In genomic region chr15:88638626-88639372, GRCh38 we compare ENCODE assay signal across 1 cellular context.
A peak's percentile ranks its signal among the peaks of the same experiment; 100 is the strongest.
TF ChIP-seq lines count a peak whose summit lies in the region.

ISG20 (plus strand) TSS chr15:88639016; CDS start chr15:88639367, 351 bp downstream.

TF ChIP-seq in HEK293, 187 proteins besides CTCF, POLR2A, EP300 and RAD21 (continued from another document and continues in another):
- no peak for TF ChIP-seq ZNF157 (tag by site-specific recombination; IDR thresholded peaks at IDR 0.05)
- TF ChIP-seq ZNF549 (tag by site-specific recombination; IDR thresholded peaks at IDR 0.05): no peak
- TF ChIP-seq ZSCAN30 (tag by site-specific recombination; IDR thresholded peaks at IDR 0.05): peak; percentile 77; the same call in 1 of the 2 replicates
- TF ChIP-seq, protein P1, sequence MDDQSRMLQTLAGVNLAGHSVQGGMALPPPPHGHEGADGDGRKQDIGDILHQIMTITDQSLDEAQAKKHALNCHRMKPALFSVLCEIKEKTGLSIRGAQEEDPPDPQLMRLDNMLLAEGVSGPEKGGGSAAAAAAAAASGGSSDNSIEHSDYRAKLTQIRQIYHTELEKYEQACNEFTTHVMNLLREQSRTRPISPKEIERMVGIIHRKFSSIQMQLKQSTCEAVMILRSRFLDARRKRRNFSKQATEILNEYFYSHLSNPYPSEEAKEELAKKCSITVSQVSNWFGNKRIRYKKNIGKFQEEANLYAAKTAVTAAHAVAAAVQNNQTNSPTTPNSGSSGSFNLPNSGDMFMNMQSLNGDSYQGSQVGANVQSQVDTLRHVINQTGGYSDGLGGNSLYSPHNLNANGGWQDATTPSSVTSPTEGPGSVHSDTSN (CRISPR knock-in tag; IDR thresholded peaks at IDR 0.05): 0 out of 2 replicates have a peak, but pooled peaks have one; percentile 32
- no peak for TF ChIP-seq ZSCAN16 (tag by site-specific recombination; IDR thresholded peaks at IDR 0.05)
- TF ChIP-seq OVOL3 (tag by site-specific recombination; IDR thresholded peaks at IDR 0.05): no peak
- no peak for TF ChIP-seq ZNF155 (tag by site-specific recombination; IDR thresholded peaks at IDR 0.05)
- TF ChIP-seq ZNF621 (tag by site-specific recombination; IDR thresholded peaks at IDR 0.05): no peak
- TF ChIP-seq ZNF311 (tag by site-specific recombination; IDR thresholded peaks at IDR 0.05; ENCODE audit: borderline replicate concordance): no peak
- TF ChIP-seq, protein P2, sequence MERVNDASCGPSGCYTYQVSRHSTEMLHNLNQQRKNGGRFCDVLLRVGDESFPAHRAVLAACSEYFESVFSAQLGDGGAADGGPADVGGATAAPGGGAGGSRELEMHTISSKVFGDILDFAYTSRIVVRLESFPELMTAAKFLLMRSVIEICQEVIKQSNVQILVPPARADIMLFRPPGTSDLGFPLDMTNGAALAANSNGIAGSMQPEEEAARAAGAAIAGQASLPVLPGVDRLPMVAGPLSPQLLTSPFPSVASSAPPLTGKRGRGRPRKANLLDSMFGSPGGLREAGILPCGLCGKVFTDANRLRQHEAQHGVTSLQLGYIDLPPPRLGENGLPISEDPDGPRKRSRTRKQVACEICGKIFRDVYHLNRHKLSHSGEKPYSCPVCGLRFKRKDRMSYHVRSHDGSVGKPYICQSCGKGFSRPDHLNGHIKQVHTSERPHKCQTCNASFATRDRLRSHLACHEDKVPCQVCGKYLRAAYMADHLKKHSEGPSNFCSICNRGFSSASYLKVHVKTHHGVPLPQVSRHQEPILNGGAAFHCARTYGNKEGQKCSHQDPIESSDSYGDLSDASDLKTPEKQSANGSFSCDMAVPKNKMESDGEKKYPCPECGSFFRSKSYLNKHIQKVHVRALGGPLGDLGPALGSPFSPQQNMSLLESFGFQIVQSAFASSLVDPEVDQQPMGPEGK (tag by site-specific recombination; IDR thresholded peaks at IDR 0.05): peak; percentile 96
- no peak for TF ChIP-seq ZNF776 (tag by site-specific recombination; IDR thresholded peaks at IDR 0.05; ENCODE audit: borderline replicate concordance)
- TF ChIP-seq ZNF658 (tag by site-specific recombination; IDR thresholded peaks at IDR 0.05): no peak
- no peak for TF ChIP-seq ZNF146 (tag by site-specific recombination; IDR thresholded peaks at IDR 0.05)
- TF ChIP-seq ZNF768 (tag by site-specific recombination; IDR thresholded peaks at IDR 0.05): no peak
- TF ChIP-seq ZNF174 (tag by site-specific recombination; IDR thresholded peaks at IDR 0.05): no peak
- TF ChIP-seq HOXD13 (CRISPR knock-in tag; IDR thresholded peaks at IDR 0.05; ENCODE audit: borderline replicate concordance): no peak
- TF ChIP-seq ELK4 (IDR thresholded peaks at IDR 0.05; ENCODE audit: borderline replicate concordance, low read depth, low read length): no peak
- TF ChIP-seq ZNF654 (tag by site-specific recombination; IDR thresholded peaks at IDR 0.05; ENCODE audit: low read depth): no peak
- no peak for TF ChIP-seq ZNF521 (tag by site-specific recombination; IDR thresholded peaks at IDR 0.05)
- TF ChIP-seq SP7 (tag by site-specific recombination; IDR thresholded peaks at IDR 0.05): peak; percentile 93
- no peak for TF ChIP-seq ZNF132 (tag by site-specific recombination; IDR thresholded peaks at IDR 0.05; ENCODE audit: borderline replicate concordance)
- no peak for TF ChIP-seq PRDM2 (tag by site-specific recombination; IDR thresholded peaks at IDR 0.05; ENCODE audit: borderline replicate concordance)
- peak; percentile 95 for TF ChIP-seq ZBTB8A (tag by site-specific recombination; IDR thresholded peaks at IDR 0.05)
- TF ChIP-seq OSR2 (tag by site-specific recombination; IDR thresholded peaks at IDR 0.05): peak; percentile 100
- no peak for TF ChIP-seq BCL11A (tag by site-specific recombination; IDR thresholded peaks at IDR 0.05; ENCODE audit: low read depth)
- TF ChIP-seq ZNF391 (tag by site-specific recombination; IDR thresholded peaks at IDR 0.05; ENCODE audit: borderline replicate concordance, low read depth): peak; percentile 17; the same call in 1 of the 2 replicates
- TF ChIP-seq SCRT1 (tag by site-specific recombination; IDR thresholded peaks at IDR 0.05; ENCODE audit: borderline replicate concordance): no peak
- peak; percentile 67 for TF ChIP-seq SP2 (tag by site-specific recombination; IDR thresholded peaks at IDR 0.05)
- TF ChIP-seq, protein P3, sequence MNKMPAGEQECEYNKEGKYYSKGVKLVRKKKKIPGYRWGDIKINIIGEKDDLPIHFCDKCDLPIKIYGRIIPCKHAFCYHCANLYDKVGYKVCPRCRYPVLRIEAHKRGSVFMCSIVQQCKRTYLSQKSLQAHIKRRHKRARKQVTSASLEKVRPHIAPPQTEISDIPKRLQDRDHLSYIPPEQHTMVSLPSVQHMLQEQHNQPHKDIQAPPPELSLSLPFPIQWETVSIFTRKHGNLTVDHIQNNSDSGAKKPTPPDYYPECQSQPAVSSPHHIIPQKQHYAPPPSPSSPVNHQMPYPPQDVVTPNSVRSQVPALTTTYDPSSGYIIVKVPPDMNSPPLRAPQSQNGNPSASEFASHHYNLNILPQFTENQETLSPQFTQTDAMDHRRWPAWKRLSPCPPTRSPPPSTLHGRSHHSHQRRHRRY (tag by site-specific recombination; IDR thresholded peaks at IDR 0.05): no peak
- TF ChIP-seq ZFP3 (tag by site-specific recombination; IDR thresholded peaks at IDR 0.05; ENCODE audit: low read depth): no peak
- TF ChIP-seq, protein P4, sequence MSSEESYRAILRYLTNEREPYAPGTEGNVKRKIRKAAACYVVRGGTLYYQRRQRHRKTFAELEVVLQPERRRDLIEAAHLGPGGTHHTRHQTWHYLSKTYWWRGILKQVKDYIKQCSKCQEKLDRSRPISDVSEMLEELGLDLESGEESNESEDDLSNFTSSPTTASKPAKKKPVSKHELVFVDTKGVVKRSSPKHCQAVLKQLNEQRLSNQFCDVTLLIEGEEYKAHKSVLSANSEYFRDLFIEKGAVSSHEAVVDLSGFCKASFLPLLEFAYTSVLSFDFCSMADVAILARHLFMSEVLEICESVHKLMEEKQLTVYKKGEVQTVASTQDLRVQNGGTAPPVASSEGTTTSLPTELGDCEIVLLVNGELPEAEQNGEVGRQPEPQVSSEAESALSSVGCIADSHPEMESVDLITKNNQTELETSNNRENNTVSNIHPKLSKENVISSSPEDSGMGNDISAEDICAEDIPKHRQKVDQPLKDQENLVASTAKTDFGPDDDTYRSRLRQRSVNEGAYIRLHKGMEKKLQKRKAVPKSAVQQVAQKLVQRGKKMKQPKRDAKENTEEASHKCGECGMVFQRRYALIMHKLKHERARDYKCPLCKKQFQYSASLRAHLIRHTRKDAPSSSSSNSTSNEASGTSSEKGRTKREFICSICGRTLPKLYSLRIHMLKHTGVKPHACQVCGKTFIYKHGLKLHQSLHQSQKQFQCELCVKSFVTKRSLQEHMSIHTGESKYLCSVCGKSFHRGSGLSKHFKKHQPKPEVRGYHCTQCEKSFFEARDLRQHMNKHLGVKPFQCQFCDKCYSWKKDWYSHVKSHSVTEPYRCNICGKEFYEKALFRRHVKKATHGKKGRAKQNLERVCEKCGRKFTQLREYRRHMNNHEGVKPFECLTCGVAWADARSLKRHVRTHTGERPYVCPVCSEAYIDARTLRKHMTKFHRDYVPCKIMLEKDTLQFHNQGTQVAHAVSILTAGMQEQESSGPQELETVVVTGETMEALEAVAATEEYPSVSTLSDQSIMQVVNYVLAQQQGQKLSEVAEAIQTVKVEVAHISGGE (tag by site-specific recombination; conservative IDR thresholded peaks at IDR 0.05; ENCODE audit: low read depth): no peak
- no peak for TF ChIP-seq BCL6B (tag by site-specific recombination; IDR thresholded peaks at IDR 0.05)
- no peak for TF ChIP-seq RBAK (tag by site-specific recombination; IDR thresholded peaks at IDR 0.05)
- TF ChIP-seq, protein P5, sequence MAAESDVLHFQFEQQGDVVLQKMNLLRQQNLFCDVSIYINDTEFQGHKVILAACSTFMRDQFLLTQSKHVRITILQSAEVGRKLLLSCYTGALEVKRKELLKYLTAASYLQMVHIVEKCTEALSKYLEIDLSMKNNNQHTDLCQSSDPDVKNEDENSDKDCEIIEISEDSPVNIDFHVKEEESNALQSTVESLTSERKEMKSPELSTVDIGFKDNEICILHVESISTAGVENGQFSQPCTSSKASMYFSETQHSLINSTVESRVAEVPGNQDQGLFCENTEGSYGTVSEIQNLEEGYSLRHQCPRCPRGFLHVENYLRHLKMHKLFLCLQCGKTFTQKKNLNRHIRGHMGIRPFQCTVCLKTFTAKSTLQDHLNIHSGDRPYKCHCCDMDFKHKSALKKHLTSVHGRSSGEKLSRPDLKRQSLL (tag by site-specific recombination; IDR thresholded peaks at IDR 0.05): peak; percentile 100
- peak; percentile 69 for TF ChIP-seq KLF10 (tag by site-specific recombination; IDR thresholded peaks at IDR 0.05)
- no peak for TF ChIP-seq ZNF626 (tag by site-specific recombination; IDR thresholded peaks at IDR 0.05)
- TF ChIP-seq ZFHX2 (tag by site-specific recombination; conservative IDR thresholded peaks at IDR 0.05): peak; percentile 83
- no peak for TF ChIP-seq ZBTB7A (tag by site-specific recombination; IDR thresholded peaks at IDR 0.05; ENCODE audit: low read depth)
- TF ChIP-seq, protein P6, sequence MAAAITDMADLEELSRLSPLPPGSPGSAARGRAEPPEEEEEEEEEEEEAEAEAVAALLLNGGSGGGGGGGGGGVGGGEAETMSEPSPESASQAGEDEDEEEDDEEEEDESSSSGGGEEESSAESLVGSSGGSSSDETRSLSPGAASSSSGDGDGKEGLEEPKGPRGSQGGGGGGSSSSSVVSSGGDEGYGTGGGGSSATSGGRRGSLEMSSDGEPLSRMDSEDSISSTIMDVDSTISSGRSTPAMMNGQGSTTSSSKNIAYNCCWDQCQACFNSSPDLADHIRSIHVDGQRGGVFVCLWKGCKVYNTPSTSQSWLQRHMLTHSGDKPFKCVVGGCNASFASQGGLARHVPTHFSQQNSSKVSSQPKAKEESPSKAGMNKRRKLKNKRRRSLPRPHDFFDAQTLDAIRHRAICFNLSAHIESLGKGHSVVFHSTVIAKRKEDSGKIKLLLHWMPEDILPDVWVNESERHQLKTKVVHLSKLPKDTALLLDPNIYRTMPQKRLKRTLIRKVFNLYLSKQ (tag by site-specific recombination; IDR thresholded peaks at IDR 0.05; ENCODE audit: borderline replicate concordance): no peak
- TF ChIP-seq ZFP41 (tag by site-specific recombination; IDR thresholded peaks at IDR 0.05; ENCODE audit: borderline replicate concordance): no peak
- 0 out of 2 replicates have a peak, but pooled peaks have one; percentile 38 for TF ChIP-seq TRIM28 (IDR thresholded peaks at IDR 0.05; ENCODE audit: borderline replicate concordance, low read length)
- no peak for TF ChIP-seq ZNF23 (tag by site-specific recombination; IDR thresholded peaks at IDR 0.05; ENCODE audit: borderline replicate concordance)
- no peak for TF ChIP-seq ZNF558 (tag by site-specific recombination; IDR thresholded peaks at IDR 0.05)
- no peak for TF ChIP-seq SALL2 (tag by site-specific recombination; IDR thresholded peaks at IDR 0.05; ENCODE audit: borderline replicate concordance)
